Comparison of ENCODE assay signal across 22 cellular contexts in the genomic region with DNA sequence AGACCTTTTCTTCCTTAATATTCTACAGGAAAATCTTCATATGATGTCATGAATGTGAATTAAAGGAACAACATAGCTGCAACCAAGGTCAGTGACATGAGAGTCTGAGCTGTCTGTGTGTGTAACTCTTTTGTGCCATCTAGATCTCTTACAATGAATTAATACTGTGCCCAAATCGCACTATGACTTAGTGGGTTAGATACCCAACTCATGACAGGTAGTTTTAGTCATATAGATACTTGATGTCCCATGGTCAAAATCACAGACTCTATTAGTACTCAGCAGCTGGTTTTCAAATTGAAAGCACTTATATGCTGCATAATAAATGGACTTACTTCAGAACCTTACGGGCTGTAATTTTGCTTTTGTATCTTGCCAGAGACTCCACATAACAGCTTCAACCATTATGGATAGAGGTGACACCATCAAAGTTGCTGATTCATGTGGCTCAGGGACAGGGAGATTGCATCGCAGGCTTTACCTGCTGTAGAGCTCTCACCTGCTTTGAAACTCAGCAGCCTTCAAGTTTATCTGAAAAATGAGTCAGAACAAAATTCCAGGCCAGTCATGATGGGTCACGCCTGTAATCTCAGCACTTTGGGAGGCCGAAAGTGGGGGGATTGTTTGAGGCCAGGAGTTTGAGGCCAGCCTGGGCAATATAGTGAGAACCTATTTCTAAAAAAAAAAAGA. TPM values are rescaled to one million over a fixed set of nuclear protein-coding genes. Genes with fewer than 3 reads are reported as not detected.
DNase-seq lines count a peak whose midpoint lies in the region; ATAC-seq and TF ChIP-seq lines count a peak whose summit lies in the region.
"Had no signal": no experiment of that assay in that cellular context is flagged by ENCODE, and none has a peak within 500 bp of the region (broad histone marks: within the 10 kb centered on the region; RNA-seq: fewer than 3 reads in every experiment).

No MANE protein-coding gene starts in this region.

- peak; percentile 55 for DNase-seq in mammary epithelial cell
- no peak for DNase-seq in breast epithelium (ENCODE audit: low spot score in 2 of 2)
- no peak for DNase-seq in RWPE2 (ENCODE audit: low spot score)
- DNase-seq in epithelial cell of prostate (ENCODE audit: low read depth, low spot score) = no peak
- DNase-seq in Calu3 = no peak
- DNase-seq in RPMI8226 = no peak
- DNase-seq in NCI-H187 (lab: John Stamatoyannopoulos, UW) = no peak
- DNase-seq: CD8-positive, alpha-beta T cell; DMS53; EL; HCEC 1CT; MM.1S; NCI-H1092 treated with DMSO at 0.1 percent for 48 hours; NCI-H146; NCI-H510A; NCI-H774; Right ventricle myocardium superior had no signal

- H3K27me3 Mint-ChIP-seq in Calu3 (ENCODE audit: unreplicated experiment) = no peaks in the 10 kb centered on the region

- H3K4me3 Mint-ChIP-seq in Calu3 (ENCODE audit: low read depth, unreplicated experiment) = no peak overlapping the region
- H3K4me3 Mint-ChIP-seq: CD8-positive, alpha-beta T cell; GM23338 had no signal

- in situ Hi-C loops in mammary epithelial cell (cut with MboI; ENCODE audit: low sequenced_read_pairs in 2 of 2) = no loop called here

- WGBS in mammary epithelial cell (ENCODE audit: low coverage, missing lambda C conversion rate) = 65% methylated on average over 4 of the region's 5 CpGs

- H3K27ac Mint-ChIP-seq in Calu3 (ENCODE audit: unreplicated experiment) = no peak overlapping the region
- H3K27ac Mint-ChIP-seq: CD8-positive, alpha-beta T cell; GM23338 had no signal

- dilution Hi-C loops in mammary epithelial cell (cut with HindIII; ENCODE audit: low sequenced_read_pairs) = loop anchor here (10.0 kb wide), 1 partner anchor 520 kb away; no protein-coding TSS in a partner anchor

- CTCF ChIA-PET in mammary epithelial cell (lab: Charles Lee; ENCODE audit: low non-redundant PET) = interaction anchor here (0.6 kb wide), 1 partner anchor 63 kb away, joined by 7 read pairs; no protein-coding TSS in a partner anchor
- CTCF ChIA-PET in Calu3 (lab: Charles Lee) = interaction anchor here (0.6 kb wide), 2 partner anchors 14 to 834 kb away, joined by 3 to 7 read pairs; no protein-coding TSS in a partner anchor

- H3K9me3 ChIP-seq in mammary epithelial cell (replicated peaks; ENCODE audit: insufficient read depth, low read length) (no peaks in the 10 kb centered on the region), breast epithelium (no peaks in the 10 kb centered on the region), RWPE2 (ENCODE audit: severe bottlenecking) (no peaks in the 10 kb centered on the region)

- H3K9ac ChIP-seq in mammary epithelial cell (ENCODE audit: insufficient read depth, low read length) = no peak overlapping the region
- H3K9ac ChIP-seq: BLaER1 treated with 17β-estradiol and CSF1 and Interleukin-3, amounts not matched to agents 10 nM and 100 nM had no signal

- H3K36me3 ChIP-seq in mammary epithelial cell (ENCODE audit: insufficient read depth, low read length) (no peaks in the 10 kb centered on the region), breast epithelium (no peaks in the 10 kb centered on the region), RWPE2 (ENCODE audit: low read depth) (no peaks in the 10 kb centered on the region)
- H3K36me3 ChIP-seq: BLaER1 treated with 17β-estradiol and CSF1 and Interleukin-3, amounts not matched to agents 10 nM and 100 nM had no signal

- no peak overlapping the region for H3K4me2 ChIP-seq in mammary epithelial cell (ENCODE audit: insufficient read depth, low read depth, low read length)
- H3K4me2 ChIP-seq: BLaER1 treated with 17β-estradiol and CSF1 and Interleukin-3, amounts not matched to agents 10 nM and 100 nM; GM23338 had no signal

- H3K4me3 ChIP-seq in mammary epithelial cell (replicated peaks in 1 of 3; ENCODE audit: insufficient read depth in 1 of 3, low read depth in 2 of 3, low read length in 3 of 3) (no peak overlapping the region), breast epithelium (no peak overlapping the region), RWPE2 (ENCODE audit: severe bottlenecking) (no peak overlapping the region)
- H3K4me3 ChIP-seq: BLaER1 treated with 17β-estradiol and CSF1 and Interleukin-3, amounts not matched to agents 10 nM and 100 nM; GM23338; SK-N-MC had no signal

- peaks cover 1% of the 10 kb centered on the region for H3K36me3 Mint-ChIP-seq in Calu3 (ENCODE audit: insufficient read depth, unreplicated experiment)
- H3K36me3 Mint-ChIP-seq: CD8-positive, alpha-beta T cell had no signal

- H3K27me3 ChIP-seq in mammary epithelial cell (ENCODE audit: insufficient read depth, low read length) (no peaks in the 10 kb centered on the region), breast epithelium (no peaks in the 10 kb centered on the region), RWPE2 (ENCODE audit: insufficient read depth, poor library complexity, severe bottlenecking) (no peaks in the 10 kb centered on the region)
- H3K27me3 ChIP-seq: BLaER1 treated with 17β-estradiol and CSF1 and Interleukin-3, amounts not matched to agents 10 nM and 100 nM had no signal

- ATAC-seq in RWPE2 (ENCODE audit: low read depth) = peak; percentile 41; the same call in 1 of the 3 replicates
- ATAC-seq: CD8-positive, alpha-beta T cell; GM23338; Panc1 had no signal

- peaks cover under 1% of the 10 kb centered on the region for H3K4me1 ChIP-seq in mammary epithelial cell (ENCODE audit: insufficient read depth, low read length)
- H3K4me1 ChIP-seq in breast epithelium = no peaks in the 10 kb centered on the region
- no peaks in the 10 kb centered on the region for H3K4me1 ChIP-seq in RWPE2 (ENCODE audit: insufficient read depth, poor library complexity, severe bottlenecking)

- H3K27ac ChIP-seq in mammary epithelial cell (ENCODE audit: insufficient read depth, low read depth, low read length) = no peak overlapping the region
- no peak overlapping the region for H3K27ac ChIP-seq in breast epithelium
- H3K27ac ChIP-seq in RWPE2 (ENCODE audit: poor library complexity, severe bottlenecking) = no peak overlapping the region
- peak overlapping the region; percentile 64 for H3K27ac ChIP-seq in epithelial cell of prostate
- H3K27ac ChIP-seq: BLaER1 treated with 17β-estradiol and CSF1 and Interleukin-3, amounts not matched to agents 10 nM and 100 nM; SK-N-MC had no signal

- peaks cover 16% of the 10 kb centered on the region for H3K9me3 Mint-ChIP-seq in Calu3 (ENCODE audit: low read depth, unreplicated experiment)
- H3K9me3 Mint-ChIP-seq: CD8-positive, alpha-beta T cell had no signal

- no peak for TF ChIP-seq POLR2A in breast epithelium (IDR thresholded peaks at IDR 0.05)

- H3K4me1 Mint-ChIP-seq in Calu3 (ENCODE audit: low read depth, unreplicated experiment) = peaks cover 1% of the 10 kb centered on the region
- H3K4me1 Mint-ChIP-seq: GM23338 had no signal

- no TSS peak for BruUV-seq in mammary epithelial cell (replicated peaks; lab: Mats Ljungman, UMichigan)
- BruUV-seq in Calu3 (replicated peaks; lab: Mats Ljungman, UMichigan) = no TSS peak

- H3K79me2 ChIP-seq in mammary epithelial cell (ENCODE audit: insufficient read depth, low read length) = no peaks in the 10 kb centered on the region

- H4K20me1 ChIP-seq in mammary epithelial cell (ENCODE audit: insufficient read depth, low read length) = no peaks in the 10 kb centered on the region
- H4K20me1 ChIP-seq: BLaER1 treated with 17β-estradiol and CSF1 and Interleukin-3, amounts not matched to agents 10 nM and 100 nM had no signal

- intact Hi-C loops in mammary epithelial cell (cut with micrococcal nuclease) = no loop called here
- intact Hi-C loops in breast epithelium (cut with DNase I; ENCODE audit: low total_unique reads) = no loop called here
- intact Hi-C loops in Calu3 (cut with micrococcal nuclease; ENCODE audit: unreplicated experiment) = no loop called here

- TF ChIP-seq CTCF in mammary epithelial cell (conservative IDR thresholded peaks at IDR 0.05 in 1 of 2, IDR thresholded peaks at IDR 0.05 in 1 of 2; ENCODE audit: extremely low read depth in 1 of 2, insufficient read depth in 1 of 2, low read depth in 1 of 2, low read length in 2 of 2) (no peak), breast epithelium (IDR thresholded peaks at IDR 0.05) (no peak), RWPE2 (IDR thresholded peaks at IDR 0.05; ENCODE audit: poor library complexity, severe bottlenecking) (no peak), Calu3 (IDR thresholded peaks at IDR 0.05; ENCODE audit: unreplicated experiment) (no peak)

- no peak overlapping the region for H2AFZ ChIP-seq in mammary epithelial cell (ENCODE audit: low read depth, low read length)
- H2AFZ ChIP-seq: GM23338 had no signal

RNA-seq across cellular contexts. Expression of gene ZNF283, which starts 12.3 kb away (rescaled TPM):
- total RNA-seq in mammary epithelial cell (10 to 100 TPM; 10.8 to 13.2 TPM), breast epithelium (10 to 100 TPM in 2 of 3 donors, 1 to 10 TPM in 1; 6.9 to 19.6 (median 13.8) TPM), Calu3 (2022) (12.9 and 13.9 TPM in 2 replicates)
- 2.0 TPM for polyA plus RNA-seq in mammary epithelial cell
- polyA minus RNA-seq in mammary epithelial cell = 0.98 TPM

RNA-seq across cellular contexts. Expression of gene LYPD5, which starts 12.6 kb away (rescaled TPM):
- total RNA-seq in mammary epithelial cell (1 to 10 TPM; 2.2 to 6.1 TPM), breast epithelium (1 to 10 TPM in 2 of 3 donors, under 1 TPM in 1; 0.48 to 7.2 (median 6.2) TPM), Calu3 (2022) (5.0 and 6.4 TPM in 2 replicates)
- 13.0 TPM for polyA plus RNA-seq in mammary epithelial cell
- 20.4 TPM for polyA minus RNA-seq in mammary epithelial cell
- total RNA-seq: CD8-positive, alpha-beta T cell; LHCN-M2 had no signal

RNA-seq across cellular contexts. Expression of gene KCNN4, which starts 34.0 kb away (rescaled TPM):
- total RNA-seq in mammary epithelial cell = 100 to 1,000 TPM; 104 to 111 TPM
- 163 TPM for polyA plus RNA-seq in mammary epithelial cell
- 112 TPM for polyA minus RNA-seq in mammary epithelial cell
- 10 to 100 TPM in 2 of 3 donors, 1 to 10 TPM in 1; 1.9 to 61.9 (median 28.2) TPM for total RNA-seq in breast epithelium
- 147 and 152 TPM in 2 replicates for total RNA-seq in Calu3 (2022)
